In genomic region chrY:12357204-12357603, GRCh38 we compare ENCODE assay signal across 22 cellular contexts.
"Had no signal": no experiment of that assay in that cellular context is flagged by ENCODE, and none has a peak within 500 bp of the region (broad histone marks: within the 10 kb centered on the region; RNA-seq: fewer than 3 reads in every experiment).

No MANE protein-coding gene starts in this region.

- H3K27ac ChIP-seq: colonic mucosa, esophagus muscularis mucosa, gastrocnemius medialis, heart right ventricle, left lung, lower lobe of right lung had no signal

- H3K36me3 ChIP-seq: colonic mucosa, esophagus muscularis mucosa, gastrocnemius medialis, heart right ventricle, left lung, lower lobe of right lung had no signal

- ATAC-seq: effector memory CD8-positive, alpha-beta T cell; gastrocnemius medialis; heart right ventricle; left cardiac atrium; left lung; left ventricle myocardium superior; lower lobe of right lung; mucosa of descending colon had no signal

- H3K4me1 ChIP-seq: colonic mucosa, esophagus muscularis mucosa, gastrocnemius medialis, heart right ventricle, left lung, lower lobe of right lung had no signal

- DNase-seq: colonic mucosa; cortex of kidney; effector CD8-positive, alpha-beta T cell; effector memory CD8-positive, alpha-beta T cell; endodermal cell; foreskin melanocyte; gastrocnemius medialis; glutamatergic neuron; head of caudate nucleus; heart right ventricle; hippocampal formation; left cardiac atrium; left lung; left ventricle myocardium superior; lower lobe of right lung; mesenchymal stem cell; mucosa of descending colon; naive B cell had no signal

- H3K27me3 ChIP-seq: colonic mucosa, esophagus muscularis mucosa, gastrocnemius medialis, heart right ventricle, left lung had no signal

- H3K4me3 ChIP-seq: colonic mucosa, esophagus muscularis mucosa, gastrocnemius medialis, heart right ventricle, left lung, lower lobe of right lung, mucosa of descending colon had no signal

- FAIRE-seq: endometrium, islet of Langerhans, keratinocyte had no signal

- H3K9me3 ChIP-seq: colonic mucosa, esophagus muscularis mucosa, gastrocnemius medialis, heart right ventricle, left lung, lower lobe of right lung, mucosa of descending colon had no signal
